19 cellular contexts compared by ENCODE assay signal in the genomic region with DNA sequence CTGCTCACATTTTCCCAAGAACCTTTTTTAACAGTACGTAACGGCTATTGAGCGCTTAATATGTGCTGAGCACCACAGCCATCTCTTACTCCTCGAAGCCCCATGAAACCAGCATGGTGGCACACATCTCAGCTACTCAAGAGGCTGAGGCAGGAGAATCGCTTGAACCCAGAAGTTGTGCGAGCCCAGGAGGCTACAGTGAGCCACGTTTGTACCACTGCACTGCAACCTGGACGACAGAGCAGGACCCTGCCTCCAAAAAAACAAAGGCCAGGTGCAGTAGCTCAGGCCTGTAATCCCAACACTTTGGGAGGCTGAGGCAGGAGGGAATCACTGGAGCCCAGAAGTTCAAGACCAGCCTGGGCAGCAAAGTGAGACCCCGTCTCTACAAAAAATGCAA. TPM values are rescaled to one million over a fixed set of nuclear protein-coding genes. Genes with fewer than 3 reads are reported as not detected.
DNase-seq lines count a peak whose midpoint lies in the region; ATAC-seq and TF ChIP-seq lines count a peak whose summit lies in the region.
"Had no signal": no experiment of that assay in that cellular context is flagged by ENCODE, and none has a peak within 500 bp of the region (broad histone marks: within the 10 kb centered on the region; RNA-seq: fewer than 3 reads in every experiment).

No MANE protein-coding gene starts in this region.

- H3K9me3 ChIP-seq in right cardiac atrium (ENCODE audit: control insufficient read depth, low read length) = no peaks in the 10 kb centered on the region
- no peaks in the 10 kb centered on the region for H3K9me3 ChIP-seq in sigmoid colon
- no peaks in the 10 kb centered on the region for H3K9me3 ChIP-seq in MG63
- H3K9me3 ChIP-seq: A549 had no signal

- H3K27ac ChIP-seq in right cardiac atrium (ENCODE audit: low read length) = no peak overlapping the region
- no peak overlapping the region for H3K27ac ChIP-seq in sigmoid colon
- no peak overlapping the region for H3K27ac ChIP-seq in coronary artery

- H3K36me3 ChIP-seq in sigmoid colon (peaks cover 0 to 28% (median 17%) of the 10 kb centered on the region in 4 donors), MG63 (peaks cover 10% of the 10 kb centered on the region)

- 86% methylated on average over 9 of the region's 9 CpGs for WGBS in right cardiac atrium
- 86 to 92% methylated on average over 9 of the region's 9 CpGs for WGBS in sigmoid colon, 2 donors

- DNase-seq in cardiac septum (ENCODE audit: low spot score) (peak; percentile 56), right cardiac atrium (no peak), left lobe of liver (ENCODE audit: low spot score) (peak; percentile 29), sigmoid colon (peak; percentile 42), NCI-H1436 treated with DMSO at 0.1 percent for 48 hours (lab: John Stamatoyannopoulos, UW) (no peak), coronary artery (ENCODE audit: low spot score) (no peak), MG63 (no peak)
- DNase-seq: DMS79, NCI-H2081 treated with DMSO at 0.1 percent for 48 hours, NCI-H226, SHP77 treated with DMSO at 0.1 percent for 48 hours had no signal

- TF ChIP-seq EP300 in sigmoid colon (IDR thresholded peaks at IDR 0.05) = no peak

- intact Hi-C loops in cardiac septum (cut with DNase I) (loop anchor here (5.0 kb wide), 1 partner anchor 78 kb away; no protein-coding TSS in a partner anchor), right cardiac atrium (cut with DNase I) (loop anchor here in 3 of 4 donors (2.0 to 10.0 kb wide), 4 partner anchors 41 to 91 kb away; no protein-coding TSS in a partner anchor), sigmoid colon (cut with DNase I) (loop anchor here (10.0 kb wide), 1 partner anchor 351 kb away; no protein-coding TSS in a partner anchor)

- H3K27me3 ChIP-seq in right cardiac atrium (ENCODE audit: control insufficient read depth, insufficient read depth) (no peaks in the 10 kb centered on the region), sigmoid colon (no peaks in the 10 kb centered on the region), MG63 (no peaks in the 10 kb centered on the region)

- H3K4me1 ChIP-seq in right cardiac atrium (ENCODE audit: control insufficient read depth, insufficient read depth, low read length) (no peaks in the 10 kb centered on the region), sigmoid colon (peaks cover 0 to 9% (median 6%) of the 10 kb centered on the region in 4 donors)

- ATAC-seq in right cardiac atrium = no peak
- no peak for ATAC-seq in left lobe of liver
- ATAC-seq in HG03108 (IDR thresholded peaks at IDR 0.05; ENCODE audit: unreplicated experiment) = no peak

- H3K4me3 ChIP-seq in right cardiac atrium (ENCODE audit: low read length) (no peak overlapping the region), sigmoid colon (no peak overlapping the region), coronary artery (no peak overlapping the region), MG63 (no peak overlapping the region)
- H3K4me3 ChIP-seq: A549, GM12878, GM23338 had no signal

- no peak for TF ChIP-seq POLR2A in sigmoid colon (IDR thresholded peaks at IDR 0.05)

- TF ChIP-seq CTCF in sigmoid colon (IDR thresholded peaks at IDR 0.05) = no peak
- no peak for TF ChIP-seq CTCF in coronary artery (IDR thresholded peaks at IDR 0.05)

RNA-seq across cellular contexts. Expression of a gene that starts 28.2 kb away (rescaled TPM):
- total RNA-seq in cardiac septum = 80.4 TPM
- 100 to 1,000 TPM in 3 of 4 donors, 10 to 100 TPM in 1; 68.6 to 180 (median 126) TPM for total RNA-seq in right cardiac atrium
- 161 TPM for polyA plus RNA-seq in right cardiac atrium
- 30.7 TPM for total RNA-seq in left lobe of liver
- 1 to 10 TPM in 2 of 4 donors, under 1 TPM in 1, not detected in 1; 0.33 to 8.6 (median 2.8) TPM for total RNA-seq in sigmoid colon
- polyA plus RNA-seq in sigmoid colon = 10 to 100 TPM in 1 of 3 donors, 1 to 10 TPM in 2; 2.4 to 14.6 (median 8.6) TPM
- total RNA-seq in MG63 (2014; rRNA removed; shearing (Covaris generic); ENCODE audit: low replicate concordance) = not detected in 2 replicates
- total RNA-seq: CD8-positive, alpha-beta memory T cell; GM12878; GM23338; H9; LHCN-M2; MCF 10A had no signal
- polyA plus RNA-seq: CD8-positive, alpha-beta memory T cell; GM23338 had no signal

Comparison
In these comparisons a context has a peak if more than half of its experiments do, and no peak if none do; other contexts are left out.
1. DNase-seq: peak in cardiac septum (single experiment), left lobe of liver (single experiment) and sigmoid colon (single experiment); none in right cardiac atrium (0 of 3), NCI-H1436 treated with DMSO at 0.1 percent for 48 hours (single experiment), coronary artery (single experiment) and MG63 (single experiment).